1 cellular context compared by ENCODE assay signal in the genomic region with DNA sequence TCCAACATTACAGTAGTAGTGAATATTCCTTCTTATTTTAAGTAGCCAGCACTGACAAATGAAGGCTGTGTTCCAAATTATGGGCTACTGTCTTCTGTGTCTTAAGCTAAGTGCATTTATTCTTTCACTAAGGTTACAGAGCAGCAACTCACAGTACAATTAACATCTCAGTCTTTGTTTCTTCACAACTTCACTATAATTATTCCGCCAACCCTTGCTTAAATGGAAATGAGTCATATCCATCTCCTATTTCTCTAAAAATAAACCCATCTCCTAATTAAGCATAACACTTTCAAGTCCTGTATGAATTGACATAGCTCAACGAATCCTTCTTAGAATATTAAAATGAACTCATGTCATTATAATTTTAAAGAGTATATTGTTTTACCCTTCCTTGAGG.
TF ChIP-seq lines count a peak whose summit lies in the region.

No MANE protein-coding gene starts in this region.

TF ChIP-seq in HEK293, 187 proteins besides CTCF, POLR2A, EP300 and RAD21:
- TF ChIP-seq, protein P1, sequence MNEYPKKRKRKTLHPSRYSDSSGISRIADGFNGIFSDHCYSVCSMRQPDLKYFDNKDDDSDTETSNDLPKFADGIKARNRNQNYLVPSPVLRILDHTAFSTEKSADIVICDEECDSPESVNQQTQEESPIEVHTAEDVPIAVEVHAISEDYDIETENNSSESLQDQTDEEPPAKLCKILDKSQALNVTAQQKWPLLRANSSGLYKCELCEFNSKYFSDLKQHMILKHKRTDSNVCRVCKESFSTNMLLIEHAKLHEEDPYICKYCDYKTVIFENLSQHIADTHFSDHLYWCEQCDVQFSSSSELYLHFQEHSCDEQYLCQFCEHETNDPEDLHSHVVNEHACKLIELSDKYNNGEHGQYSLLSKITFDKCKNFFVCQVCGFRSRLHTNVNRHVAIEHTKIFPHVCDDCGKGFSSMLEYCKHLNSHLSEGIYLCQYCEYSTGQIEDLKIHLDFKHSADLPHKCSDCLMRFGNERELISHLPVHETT (tag by site-specific recombination; IDR thresholded peaks at IDR 0.05), result no peak
- TF ChIP-seq ZNF473 (tag by site-specific recombination; IDR thresholded peaks at IDR 0.05) (no peak), ZNF629 (tag by site-specific recombination; IDR thresholded peaks at IDR 0.05) (peak; percentile 40; the same call in 1 of the 2 replicates), ZNF585B (tag by site-specific recombination; IDR thresholded peaks at IDR 0.05) (no peak), SP7 (tag by site-specific recombination; IDR thresholded peaks at IDR 0.05) (peak; percentile 92), WT1 (tag by site-specific recombination; IDR thresholded peaks at IDR 0.05) (0 out of 2 replicates have a peak, but pooled peaks have one; percentile 28), ZNF394 (tag by site-specific recombination; IDR thresholded peaks at IDR 0.05; ENCODE audit: borderline replicate concordance) (no peak), ZNF138 (tag by site-specific recombination; IDR thresholded peaks at IDR 0.05; ENCODE audit: borderline replicate concordance) (no peak), ZNF155 (tag by site-specific recombination; IDR thresholded peaks at IDR 0.05) (no peak), ZNF664 (tag by site-specific recombination; IDR thresholded peaks at IDR 0.05) (no peak), ZNF610 (tag by site-specific recombination; IDR thresholded peaks at IDR 0.05; ENCODE audit: borderline replicate concordance) (no peak), ZNF266 (tag by site-specific recombination; IDR thresholded peaks at IDR 0.05; ENCODE audit: low read depth) (no peak), MEIS1 (CRISPR knock-in tag; IDR thresholded peaks at IDR 0.05; ENCODE audit: borderline replicate concordance) (no peak), ZNF169 (tag by site-specific recombination; IDR thresholded peaks at IDR 0.05) (no peak)
- TF ChIP-seq, protein P2, sequence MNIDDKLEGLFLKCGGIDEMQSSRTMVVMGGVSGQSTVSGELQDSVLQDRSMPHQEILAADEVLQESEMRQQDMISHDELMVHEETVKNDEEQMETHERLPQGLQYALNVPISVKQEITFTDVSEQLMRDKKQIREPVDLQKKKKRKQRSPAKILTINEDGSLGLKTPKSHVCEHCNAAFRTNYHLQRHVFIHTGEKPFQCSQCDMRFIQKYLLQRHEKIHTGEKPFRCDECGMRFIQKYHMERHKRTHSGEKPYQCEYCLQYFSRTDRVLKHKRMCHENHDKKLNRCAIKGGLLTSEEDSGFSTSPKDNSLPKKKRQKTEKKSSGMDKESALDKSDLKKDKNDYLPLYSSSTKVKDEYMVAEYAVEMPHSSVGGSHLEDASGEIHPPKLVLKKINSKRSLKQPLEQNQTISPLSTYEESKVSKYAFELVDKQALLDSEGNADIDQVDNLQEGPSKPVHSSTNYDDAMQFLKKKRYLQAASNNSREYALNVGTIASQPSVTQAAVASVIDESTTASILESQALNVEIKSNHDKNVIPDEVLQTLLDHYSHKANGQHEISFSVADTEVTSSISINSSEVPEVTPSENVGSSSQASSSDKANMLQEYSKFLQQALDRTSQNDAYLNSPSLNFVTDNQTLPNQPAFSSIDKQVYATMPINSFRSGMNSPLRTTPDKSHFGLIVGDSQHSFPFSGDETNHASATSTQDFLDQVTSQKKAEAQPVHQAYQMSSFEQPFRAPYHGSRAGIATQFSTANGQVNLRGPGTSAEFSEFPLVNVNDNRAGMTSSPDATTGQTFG (tag by site-specific recombination; IDR thresholded peaks at IDR 0.05; ENCODE audit: borderline replicate concordance), result no peak
- TF ChIP-seq, protein P3, sequence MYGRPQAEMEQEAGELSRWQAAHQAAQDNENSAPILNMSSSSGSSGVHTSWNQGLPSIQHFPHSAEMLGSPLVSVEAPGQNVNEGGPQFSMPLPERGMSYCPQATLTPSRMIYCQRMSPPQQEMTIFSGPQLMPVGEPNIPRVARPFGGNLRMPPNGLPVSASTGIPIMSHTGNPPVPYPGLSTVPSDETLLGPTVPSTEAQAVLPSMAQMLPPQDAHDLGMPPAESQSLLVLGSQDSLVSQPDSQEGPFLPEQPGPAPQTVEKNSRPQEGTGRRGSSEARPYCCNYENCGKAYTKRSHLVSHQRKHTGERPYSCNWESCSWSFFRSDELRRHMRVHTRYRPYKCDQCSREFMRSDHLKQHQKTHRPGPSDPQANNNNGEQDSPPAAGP (tag by site-specific recombination; IDR thresholded peaks at IDR 0.05), result no peak
- TF ChIP-seq, protein P4, sequence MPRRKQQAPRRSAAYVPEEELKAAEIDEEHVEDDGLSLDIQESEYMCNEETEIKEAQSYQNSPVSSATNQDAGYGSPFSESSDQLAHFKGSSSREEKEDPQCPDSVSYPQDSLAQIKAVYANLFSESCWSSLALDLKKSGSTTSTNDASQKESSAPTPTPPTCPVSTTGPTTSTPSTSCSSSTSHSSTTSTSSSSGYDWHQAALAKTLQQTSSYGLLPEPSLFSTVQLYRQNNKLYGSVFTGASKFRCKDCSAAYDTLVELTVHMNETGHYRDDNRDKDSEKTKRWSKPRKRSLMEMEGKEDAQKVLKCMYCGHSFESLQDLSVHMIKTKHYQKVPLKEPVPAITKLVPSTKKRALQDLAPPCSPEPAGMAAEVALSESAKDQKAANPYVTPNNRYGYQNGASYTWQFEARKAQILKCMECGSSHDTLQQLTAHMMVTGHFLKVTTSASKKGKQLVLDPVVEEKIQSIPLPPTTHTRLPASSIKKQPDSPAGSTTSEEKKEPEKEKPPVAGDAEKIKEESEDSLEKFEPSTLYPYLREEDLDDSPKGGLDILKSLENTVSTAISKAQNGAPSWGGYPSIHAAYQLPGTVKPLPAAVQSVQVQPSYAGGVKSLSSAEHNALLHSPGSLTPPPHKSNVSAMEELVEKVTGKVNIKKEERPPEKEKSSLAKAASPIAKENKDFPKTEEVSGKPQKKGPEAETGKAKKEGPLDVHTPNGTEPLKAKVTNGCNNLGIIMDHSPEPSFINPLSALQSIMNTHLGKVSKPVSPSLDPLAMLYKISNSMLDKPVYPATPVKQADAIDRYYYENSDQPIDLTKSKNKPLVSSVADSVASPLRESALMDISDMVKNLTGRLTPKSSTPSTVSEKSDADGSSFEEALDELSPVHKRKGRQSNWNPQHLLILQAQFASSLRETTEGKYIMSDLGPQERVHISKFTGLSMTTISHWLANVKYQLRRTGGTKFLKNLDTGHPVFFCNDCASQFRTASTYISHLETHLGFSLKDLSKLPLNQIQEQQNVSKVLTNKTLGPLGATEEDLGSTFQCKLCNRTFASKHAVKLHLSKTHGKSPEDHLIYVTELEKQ (tag by site-specific recombination; IDR thresholded peaks at IDR 0.05; ENCODE audit: borderline replicate concordance), result no peak
